In the genomic region with DNA sequence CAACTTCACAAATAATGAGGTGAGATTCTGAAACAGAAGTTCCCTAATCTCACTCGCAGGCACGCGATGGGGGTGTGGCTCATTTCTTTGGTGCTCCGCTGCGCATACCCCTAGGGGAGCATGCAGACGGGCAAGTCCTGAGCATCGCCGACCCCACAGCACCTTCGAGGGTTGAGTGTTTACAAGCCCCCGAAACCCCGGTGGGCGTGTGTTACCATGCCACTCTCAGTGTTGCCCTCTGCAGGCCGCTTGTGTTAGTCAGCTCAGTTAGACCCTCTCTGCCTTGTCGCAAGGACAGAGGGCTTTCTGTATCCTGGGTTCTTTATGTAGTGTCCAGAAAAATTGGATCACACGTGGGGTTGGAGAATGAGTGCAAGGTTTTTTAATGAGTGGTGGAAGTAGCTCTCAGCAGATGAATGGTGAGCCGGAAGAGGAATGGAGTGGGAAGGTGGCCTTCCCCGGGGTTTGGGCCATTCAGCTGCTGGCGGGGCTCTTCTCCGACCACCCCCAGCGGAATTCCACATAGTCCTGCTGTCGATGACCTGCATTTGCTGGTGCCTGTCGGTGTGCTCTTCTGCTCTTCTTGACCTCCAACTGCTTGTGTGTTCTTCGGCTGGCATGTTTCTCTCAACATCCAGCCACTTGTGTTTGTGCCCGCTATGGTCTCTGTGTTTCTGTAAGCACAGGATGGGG, we compare ENCODE assay signal across 9 cellular contexts.
DNase-seq lines count a peak whose midpoint lies in the region; ATAC-seq and TF ChIP-seq lines count a peak whose summit lies in the region.
"Had no signal": no experiment of that assay in that cellular context is flagged by ENCODE, and none has a peak within 500 bp of the region (broad histone marks: within the 10 kb centered on the region; RNA-seq: fewer than 3 reads in every experiment).

No MANE protein-coding gene starts in this region.

- TF ChIP-seq CTCF in LNCaP clone FGC (IDR thresholded peaks at IDR 0.05; ENCODE audit: control insufficient read depth, extremely low read depth, insufficient read depth) = peak; percentile 38
- peak; percentile 38 to 64 for TF ChIP-seq CTCF in brain (conservative IDR thresholded peaks at IDR 0.05)

- DNase-seq in activated CD8-positive, alpha-beta memory T cell treated with anti-CD3 and anti-CD28 coated beads for 24 hours = peak; percentile 60
- DNase-seq in activated CD8-positive, alpha-beta memory T cell treated with anti-CD3 and anti-CD28 coated beads, Interleukin-2, amount 10 ng/mL, durations not matched to agents 7 days and 5 days = no peak
- DNase-seq in LNCaP clone FGC (ENCODE audit: low read depth) = no peak
- peak; percentile 8 to 30 for DNase-seq in stimulated activated CD8-positive, alpha-beta memory T cell treated with anti-CD3 and anti-CD28 coated beads, Interleukin-2, amount 100 ng/mL, for 48 hours (ENCODE audit: low read depth in 2 of 2)
- DNase-seq in NCI-H2107 (lab: John Stamatoyannopoulos, UW) = no peak
- DNase-seq in NCI-H1092 (lab: John Stamatoyannopoulos, UW) = no peak
- DNase-seq: heart left ventricle had no signal

- H3K4me3 ChIP-seq in LNCaP clone FGC (ENCODE audit: low read depth, low read length) = no peak overlapping the region
- H3K4me3 ChIP-seq: heart left ventricle had no signal

- CTCF ChIA-PET in activated CD8-positive, alpha-beta memory T cell treated with anti-CD3 and anti-CD28 coated beads, Interleukin-2, amount 10 ng/mL, durations not matched to agents 7 days and 5 days (lab: Charles Lee) = no interaction called here

- no peaks in the 10 kb centered on the region for H3K4me1 Mint-ChIP-seq in activated CD8-positive, alpha-beta memory T cell treated with anti-CD3 and anti-CD28 coated beads, Interleukin-2, amount 10 ng/mL, durations not matched to agents 7 days and 5 days
- H3K4me1 Mint-ChIP-seq in brain = no peaks in the 10 kb centered on the region

- no peak overlapping the region for H3K4me3 Mint-ChIP-seq in activated CD8-positive, alpha-beta memory T cell treated with anti-CD3 and anti-CD28 coated beads, Interleukin-2, amount 10 ng/mL, durations not matched to agents 7 days and 5 days
- H3K4me3 Mint-ChIP-seq in brain = peak overlapping the region in 1 of 5 experiments; percentile 3

- ATAC-seq in activated CD8-positive, alpha-beta memory T cell treated with anti-CD3 and anti-CD28 coated beads, Interleukin-2, amount 10 ng/mL, durations not matched to agents 7 days and 5 days = no peak
- ATAC-seq in HG03521 (IDR thresholded peaks at IDR 0.05; ENCODE audit: unreplicated experiment) = no peak
- ATAC-seq: heart left ventricle had no signal

- no peaks in the 10 kb centered on the region for H3K36me3 Mint-ChIP-seq in activated CD8-positive, alpha-beta memory T cell treated with anti-CD3 and anti-CD28 coated beads, Interleukin-2, amount 10 ng/mL, durations not matched to agents 7 days and 5 days
- no peaks in the 10 kb centered on the region for H3K36me3 Mint-ChIP-seq in brain

- no peaks in the 10 kb centered on the region for H3K27me3 Mint-ChIP-seq in activated CD8-positive, alpha-beta memory T cell treated with anti-CD3 and anti-CD28 coated beads, Interleukin-2, amount 10 ng/mL, durations not matched to agents 7 days and 5 days
- no peaks in the 10 kb centered on the region for H3K27me3 Mint-ChIP-seq in brain

- H3K9me3 Mint-ChIP-seq in activated CD8-positive, alpha-beta memory T cell treated with anti-CD3 and anti-CD28 coated beads, Interleukin-2, amount 10 ng/mL, durations not matched to agents 7 days and 5 days (ENCODE audit: low read depth) = peaks cover 1% of the 10 kb centered on the region
- H3K9me3 Mint-ChIP-seq in brain = peaks cover 1 to 27% (median 7%) of the 10 kb centered on the region in 5 experiments

- no peak overlapping the region for H3K27ac Mint-ChIP-seq in activated CD8-positive, alpha-beta memory T cell treated with anti-CD3 and anti-CD28 coated beads, Interleukin-2, amount 10 ng/mL, durations not matched to agents 7 days and 5 days
- H3K27ac Mint-ChIP-seq in brain = no peak overlapping the region

Comparison
In these comparisons a context has a peak if more than half of its experiments do, and no peak if none do; other contexts are left out.
1. DNase-seq: peak in activated CD8-positive, alpha-beta memory T cell treated with anti-CD3 and anti-CD28 coated beads for 24 hours (single experiment) and stimulated activated CD8-positive, alpha-beta memory T cell treated with anti-CD3 and anti-CD28 coated beads, Interleukin-2, amount 100 ng/mL, for 48 hours (2 of 2); none in activated CD8-positive, alpha-beta memory T cell treated with anti-CD3 and anti-CD28 coated beads, Interleukin-2, amount 10 ng/mL, durations not matched to agents 7 days and 5 days (single experiment), LNCaP clone FGC (single experiment), NCI-H2107 (single experiment) and NCI-H1092 (single experiment).